9 cellular contexts compared by ENCODE assay signal in the genomic region with DNA sequence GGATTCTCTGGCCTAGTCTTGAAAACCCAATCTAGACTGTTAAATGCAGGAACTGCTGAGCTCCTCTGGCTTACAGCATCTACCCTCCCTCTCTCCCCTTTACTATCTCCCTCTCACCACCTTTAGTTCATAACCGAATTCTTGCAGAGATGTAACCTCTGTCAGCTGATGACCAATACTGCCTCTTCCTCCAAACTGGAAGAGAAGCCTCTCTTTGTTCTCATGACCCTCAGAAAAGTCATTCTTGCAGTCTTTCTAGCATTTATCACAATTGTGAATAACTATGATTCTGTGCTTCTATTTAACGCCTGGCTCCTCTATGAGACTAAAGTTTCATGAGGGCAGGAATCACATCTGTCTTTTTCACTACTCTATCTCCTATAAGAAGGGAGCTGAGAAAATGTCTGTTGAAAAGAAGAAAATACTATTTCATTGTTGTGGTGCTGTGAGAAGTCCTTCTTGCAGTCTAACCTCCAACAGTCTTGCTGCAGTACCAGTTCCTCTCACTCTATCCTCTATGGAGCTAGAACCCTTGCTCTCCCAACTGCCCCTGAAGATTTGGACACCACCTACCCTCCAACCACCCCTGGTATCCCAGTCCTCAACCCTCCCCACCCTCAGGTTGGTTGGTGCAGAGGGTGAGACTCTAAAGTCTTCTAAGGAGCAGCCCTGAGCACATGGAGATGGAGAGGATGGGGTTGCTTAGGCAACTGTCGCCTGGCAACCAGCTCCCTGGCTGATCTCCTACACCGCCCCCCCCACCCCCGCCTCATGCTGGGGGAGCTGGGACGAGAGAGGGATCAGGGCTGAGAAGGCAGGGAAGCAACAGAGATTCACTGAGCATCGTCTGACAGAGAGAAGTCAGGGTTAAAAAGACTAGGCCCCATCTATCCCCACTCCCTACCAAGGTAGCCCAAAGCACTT. TPM values are rescaled to one million over a fixed set of nuclear protein-coding genes. Genes with fewer than 3 reads are reported as not detected.
DNase-seq lines count a peak whose midpoint lies in the region; ATAC-seq lines count a peak whose summit lies in the region.
"Had no signal": no experiment of that assay in that cellular context is flagged by ENCODE, and none has a peak within 500 bp of the region (broad histone marks: within the 10 kb centered on the region; RNA-seq: fewer than 3 reads in every experiment).

No MANE protein-coding gene starts in this region.

- ATAC-seq in HG03045 (IDR thresholded peaks at IDR 0.05; ENCODE audit: unreplicated experiment), result no peak

- H3K27ac ChIP-seq in cingulate gyrus (ENCODE audit: low read depth, low read length), result peak overlapping the region; percentile 87

- peak; percentile 6 for DNase-seq in NCI-H748 (lab: John Stamatoyannopoulos, UW; ENCODE audit: unreplicated experiment)
- DNase-seq in NCI-H748 treated with DMSO at 0.1 percent for 48 hours (lab: John Stamatoyannopoulos, UW), result no peak
- peak; percentile 77 for DNase-seq in NCI-H2227 (lab: John Stamatoyannopoulos, UW; ENCODE audit: unreplicated experiment)
- peak; percentile 87 for DNase-seq in putamen (ENCODE audit: low spot score)
- DNase-seq in T-helper 2 cell treated with Interferon-gamma antibody and Interleukin-4, amounts not matched to agents 5 μg/mL and 100 μg/mL, for 36 hours (ENCODE audit: low spot score), result no peak
- no peak for DNase-seq in A172 (ENCODE audit: low spot score)
- DNase-seq: activated naive CD4-positive, alpha-beta T cell treated with anti-CD3 and anti-CD28 coated beads, Interleukin-2, amount 50 U/mL, for 16 hours had no signal

- peaks cover 15% of the 10 kb centered on the region for H3K36me3 Mint-ChIP-seq in T-helper 2 cell treated with Interferon-gamma antibody and Interleukin-4, amounts not matched to agents 5 μg/mL and 100 μg/mL, for 36 hours (ENCODE audit: low read depth)

- H3K27me3 Mint-ChIP-seq in T-helper 2 cell treated with Interferon-gamma antibody and Interleukin-4, amounts not matched to agents 5 μg/mL and 100 μg/mL, for 36 hours (ENCODE audit: low read depth), result no peaks in the 10 kb centered on the region

- no peak overlapping the region for H3K27ac Mint-ChIP-seq in T-helper 2 cell treated with Interferon-gamma antibody and Interleukin-4, amounts not matched to agents 5 μg/mL and 100 μg/mL, for 36 hours

- no peak overlapping the region for H3K4me3 Mint-ChIP-seq in T-helper 2 cell treated with Interferon-gamma antibody and Interleukin-4, amounts not matched to agents 5 μg/mL and 100 μg/mL, for 36 hours

- H3K9me3 Mint-ChIP-seq in T-helper 2 cell treated with Interferon-gamma antibody and Interleukin-4, amounts not matched to agents 5 μg/mL and 100 μg/mL, for 36 hours, result no peaks in the 10 kb centered on the region

- peaks cover 45% of the 10 kb centered on the region for H3K4me1 Mint-ChIP-seq in T-helper 2 cell treated with Interferon-gamma antibody and Interleukin-4, amounts not matched to agents 5 μg/mL and 100 μg/mL, for 36 hours (ENCODE audit: low read depth)

RNA-seq across cellular contexts. Expression of a gene that starts 13.9 kb away (rescaled TPM):
- total RNA-seq in A172 (2014; rRNA removed; shearing (Covaris generic)), result 14.6 and 22.2 TPM in 2 replicates

Comparison
In these comparisons a context has a peak if more than half of its experiments do, and no peak if none do; other contexts are left out.
1. DNase-seq: peak in NCI-H748 (single experiment), NCI-H2227 (single experiment) and putamen (single experiment); none in NCI-H748 treated with DMSO at 0.1 percent for 48 hours (single experiment), T-helper 2 cell treated with Interferon-gamma antibody and Interleukin-4, amounts not matched to agents 5 μg/mL and 100 μg/mL, for 36 hours (single experiment) and A172 (single experiment).